In the genomic region with DNA sequence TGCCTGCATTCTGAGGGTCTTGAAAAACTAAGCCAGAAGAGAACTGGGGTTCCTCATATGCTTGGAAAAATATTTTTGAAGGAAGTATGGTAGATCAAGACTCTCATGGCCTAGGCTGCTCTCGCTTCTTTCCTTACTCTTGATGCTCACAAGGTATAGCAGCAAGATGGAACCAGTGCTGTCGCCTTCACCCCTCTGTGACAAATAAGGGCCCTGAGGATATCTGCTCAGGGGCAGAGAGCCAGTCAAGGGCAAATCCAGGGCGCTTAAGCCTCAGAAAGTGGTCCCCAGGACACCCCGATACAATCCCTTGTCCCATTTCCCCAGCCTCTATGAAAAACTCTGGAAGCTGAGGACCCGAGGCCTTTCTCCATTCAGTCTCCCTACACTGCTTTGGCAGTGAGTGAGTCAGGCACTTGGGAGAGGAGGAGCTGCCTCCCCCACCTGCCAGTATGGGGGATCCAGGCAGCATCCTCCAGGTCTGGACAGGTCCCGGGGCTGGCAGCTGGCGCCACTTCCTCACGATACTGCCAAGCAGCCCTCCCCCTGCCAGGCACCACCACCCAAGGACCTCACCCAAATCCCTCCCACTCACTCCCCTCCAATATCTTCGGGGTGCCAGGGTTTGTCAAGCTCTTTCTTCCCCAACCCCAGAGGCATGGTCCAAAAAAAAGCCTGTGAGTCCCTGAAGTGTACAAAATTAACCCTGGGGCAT, we compare ENCODE assay signal across 3 cellular contexts.
TF ChIP-seq lines count a peak whose summit lies in the region.

No MANE protein-coding gene starts in this region.

TF ChIP-seq in liver, 16 proteins besides CTCF, POLR2A, EP300 and RAD21:
- TF ChIP-seq FOXA1 (IDR thresholded peaks at IDR 0.05) (no peak), NR2F2 (IDR thresholded peaks at IDR 0.05) (no peak), EGR1 (IDR thresholded peaks at IDR 0.05; ENCODE audit: low read depth in 2 of 2) (no peak), GABPA (IDR thresholded peaks at IDR 0.05 in 1 of 2, conservative IDR thresholded peaks at IDR 0.05 in 1 of 2) (no peak), FOXA2 (IDR thresholded peaks at IDR 0.05) (no peak), TAF1 (conservative IDR thresholded peaks at IDR 0.05) (no peak), HNF4G (IDR thresholded peaks at IDR 0.05) (no peak)
- TF ChIP-seq, protein P1, sequence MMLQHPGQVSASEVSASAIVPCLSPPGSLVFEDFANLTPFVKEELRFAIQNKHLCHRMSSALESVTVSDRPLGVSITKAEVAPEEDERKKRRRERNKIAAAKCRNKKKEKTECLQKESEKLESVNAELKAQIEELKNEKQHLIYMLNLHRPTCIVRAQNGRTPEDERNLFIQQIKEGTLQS (IDR thresholded peaks at IDR 0.05), result no peak
- TF ChIP-seq, protein P2, sequence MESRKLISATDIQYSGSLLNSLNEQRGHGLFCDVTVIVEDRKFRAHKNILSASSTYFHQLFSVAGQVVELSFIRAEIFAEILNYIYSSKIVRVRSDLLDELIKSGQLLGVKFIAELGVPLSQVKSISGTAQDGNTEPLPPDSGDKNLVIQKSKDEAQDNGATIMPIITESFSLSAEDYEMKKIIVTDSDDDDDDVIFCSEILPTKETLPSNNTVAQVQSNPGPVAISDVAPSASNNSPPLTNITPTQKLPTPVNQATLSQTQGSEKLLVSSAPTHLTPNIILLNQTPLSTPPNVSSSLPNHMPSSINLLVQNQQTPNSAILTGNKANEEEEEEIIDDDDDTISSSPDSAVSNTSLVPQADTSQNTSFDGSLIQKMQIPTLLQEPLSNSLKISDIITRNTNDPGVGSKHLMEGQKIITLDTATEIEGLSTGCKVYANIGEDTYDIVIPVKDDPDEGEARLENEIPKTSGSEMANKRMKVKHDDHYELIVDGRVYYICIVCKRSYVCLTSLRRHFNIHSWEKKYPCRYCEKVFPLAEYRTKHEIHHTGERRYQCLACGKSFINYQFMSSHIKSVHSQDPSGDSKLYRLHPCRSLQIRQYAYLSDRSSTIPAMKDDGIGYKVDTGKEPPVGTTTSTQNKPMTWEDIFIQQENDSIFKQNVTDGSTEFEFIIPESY (IDR thresholded peaks at IDR 0.05), result no peak

TF ChIP-seq in HepG2, 621 proteins besides CTCF, POLR2A, EP300 and RAD21:
- TF ChIP-seq, protein P3, sequence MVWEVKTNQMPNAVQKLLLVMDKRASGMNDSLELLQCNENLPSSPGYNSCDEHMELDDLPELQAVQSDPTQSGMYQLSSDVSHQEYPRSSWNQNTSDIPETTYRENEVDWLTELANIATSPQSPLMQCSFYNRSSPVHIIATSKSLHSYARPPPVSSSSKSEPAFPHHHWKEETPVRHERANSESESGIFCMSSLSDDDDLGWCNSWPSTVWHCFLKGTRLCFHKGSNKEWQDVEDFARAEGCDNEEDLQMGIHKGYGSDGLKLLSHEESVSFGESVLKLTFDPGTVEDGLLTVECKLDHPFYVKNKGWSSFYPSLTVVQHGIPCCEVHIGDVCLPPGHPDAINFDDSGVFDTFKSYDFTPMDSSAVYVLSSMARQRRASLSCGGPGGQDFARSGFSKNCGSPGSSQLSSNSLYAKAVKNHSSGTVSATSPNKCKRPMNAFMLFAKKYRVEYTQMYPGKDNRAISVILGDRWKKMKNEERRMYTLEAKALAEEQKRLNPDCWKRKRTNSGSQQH (CRISPR knock-in tag; IDR thresholded peaks at IDR 0.05; ENCODE audit: low read depth), result no peak
- TF ChIP-seq HNF4G (IDR thresholded peaks at IDR 0.05; ENCODE audit: borderline replicate concordance, low read depth, low read length), result no peak
- TF ChIP-seq HNF4G (CRISPR knock-in tag; IDR thresholded peaks at IDR 0.05; ENCODE audit: borderline replicate concordance, low read depth), result no peak
- no peak for TF ChIP-seq MTA3 (CRISPR knock-in tag; IDR thresholded peaks at IDR 0.05)
- no peak for TF ChIP-seq NCOA5 (CRISPR knock-in tag; IDR thresholded peaks at IDR 0.05)
TF ChIP-seq in HepG2: peak in this region for 0.

TF ChIP-seq in WTC11, 78 proteins besides CTCF, POLR2A, EP300 and RAD21:
- TF ChIP-seq, protein P4, sequence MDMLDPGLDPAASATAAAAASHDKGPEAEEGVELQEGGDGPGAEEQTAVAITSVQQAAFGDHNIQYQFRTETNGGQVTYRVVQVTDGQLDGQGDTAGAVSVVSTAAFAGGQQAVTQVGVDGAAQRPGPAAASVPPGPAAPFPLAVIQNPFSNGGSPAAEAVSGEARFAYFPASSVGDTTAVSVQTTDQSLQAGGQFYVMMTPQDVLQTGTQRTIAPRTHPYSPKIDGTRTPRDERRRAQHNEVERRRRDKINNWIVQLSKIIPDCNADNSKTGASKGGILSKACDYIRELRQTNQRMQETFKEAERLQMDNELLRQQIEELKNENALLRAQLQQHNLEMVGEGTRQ (CRISPR knock-in tag; IDR thresholded peaks at IDR 0.05), result no peak
- TF ChIP-seq ZNF396 (CRISPR knock-in tag; IDR thresholded peaks at IDR 0.05; ENCODE audit: borderline replicate concordance), result no peak
- no peak for TF ChIP-seq ELF4 (CRISPR knock-in tag; IDR thresholded peaks at IDR 0.05; ENCODE audit: low read depth)
- TF ChIP-seq, protein P5, sequence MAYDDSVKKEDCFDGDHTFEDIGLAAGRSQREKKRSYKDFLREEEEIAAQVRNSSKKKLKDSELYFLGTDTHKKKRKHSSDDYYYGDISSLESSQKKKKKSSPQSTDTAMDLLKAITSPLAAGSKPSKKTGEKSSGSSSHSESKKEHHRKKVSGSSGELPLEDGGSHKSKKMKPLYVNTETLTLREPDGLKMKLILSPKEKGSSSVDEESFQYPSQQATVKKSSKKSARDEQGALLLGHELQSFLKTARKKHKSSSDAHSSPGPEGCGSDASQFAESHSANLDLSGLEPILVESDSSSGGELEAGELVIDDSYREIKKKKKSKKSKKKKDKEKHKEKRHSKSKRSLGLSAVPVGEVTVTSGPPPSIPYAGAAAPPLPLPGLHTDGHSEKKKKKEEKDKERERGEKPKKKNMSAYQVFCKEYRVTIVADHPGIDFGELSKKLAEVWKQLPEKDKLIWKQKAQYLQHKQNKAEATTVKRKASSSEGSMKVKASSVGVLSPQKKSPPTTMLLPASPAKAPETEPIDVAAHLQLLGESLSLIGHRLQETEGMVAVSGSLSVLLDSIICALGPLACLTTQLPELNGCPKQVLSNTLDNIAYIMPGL (CRISPR knock-in tag; IDR thresholded peaks at IDR 0.05), result no peak
